Comparison of ENCODE assay signal across 8 cellular contexts in genomic region chr12:62260733-62261683, GRCh38. TPM values are rescaled to one million over a fixed set of nuclear protein-coding genes. Genes with fewer than 3 reads are reported as not detected.
A peak's percentile ranks its signal among the peaks of the same experiment; 100 is the strongest.
DNase-seq lines count a peak whose midpoint lies in the region; ATAC-seq and TF ChIP-seq lines count a peak whose summit lies in the region.

No MANE protein-coding gene starts in this region.

- peaks cover 55% of the 10 kb centered on the region for H3K4me1 Mint-ChIP-seq in activated CD4-positive, alpha-beta T cell treated with anti-CD3 and anti-CD28 coated beads, Interleukin-2, amount 10 ng/mL, durations not matched to agents 24 days and 14 days

- H3K4me3 Mint-ChIP-seq in activated CD4-positive, alpha-beta T cell treated with anti-CD3 and anti-CD28 coated beads, Interleukin-2, amount 10 ng/mL, durations not matched to agents 24 days and 14 days: peak overlapping the region; percentile 94

- H3K9me3 Mint-ChIP-seq in activated CD4-positive, alpha-beta T cell treated with anti-CD3 and anti-CD28 coated beads, Interleukin-2, amount 10 ng/mL, durations not matched to agents 24 days and 14 days: no peaks in the 10 kb centered on the region

- intact Hi-C loops in activated CD4-positive, alpha-beta T cell treated with anti-CD3 and anti-CD28 coated beads, Interleukin-2, amount 10 ng/mL, durations not matched to agents 24 days and 14 days (cut with micrococcal nuclease): loop anchor here (1.0 to 5.0 kb wide), 9 partner anchors 8 to 536 kb away; partner anchors contain the start of gene MON2
- intact Hi-C loops in lower lobe of right lung (cut with DNase I): no loop called here

- H3K9me3 ChIP-seq in ectodermal cell (ENCODE audit: control insufficient read depth, low read length) (no peaks in the 10 kb centered on the region), lower lobe of right lung (no peaks in the 10 kb centered on the region)

- no peaks in the 10 kb centered on the region for H3K36me3 ChIP-seq in ectodermal cell (ENCODE audit: control insufficient read depth, insufficient read depth, low read length)
- H3K36me3 ChIP-seq in lower lobe of right lung: no peaks in the 10 kb centered on the region

- WGBS in ectodermal cell, 2 experiments: 0 to 1% methylated on average over 23 to 24 of the region's 26 CpGs

- DNase-seq in NCI-H1436 treated with DMSO at 0.1 percent for 48 hours (lab: John Stamatoyannopoulos, UW) (peak; percentile 14), NCI-H1436 (lab: John Stamatoyannopoulos, UW) (no peak), NCI-H2029 treated with DMSO at 0.1 percent for 48 hours (lab: John Stamatoyannopoulos, UW) (peak; percentile 49), lower lobe of right lung (peak; percentile 63)
- peak; percentile 92 for DNase-seq in activated CD4-positive, alpha-beta T cell treated with anti-CD3 and anti-CD28 coated beads, Interleukin-2, amount 10 ng/mL, durations not matched to agents 24 days and 14 days
- peak; percentile 4 to 33 for DNase-seq in stimulated activated CD8-positive, alpha-beta memory T cell treated with anti-CD3 and anti-CD28 coated beads, Interleukin-2, amount 100 ng/mL, for 1 hour (ENCODE audit: low read depth in 2 of 2)

- peak overlapping the region; percentile 80 for H3K4me3 ChIP-seq in ectodermal cell (ENCODE audit: insufficient read depth, low read depth, low read length)
- peak overlapping the region; percentile 92 for H3K4me3 ChIP-seq in lower lobe of right lung

- H3K27me3 Mint-ChIP-seq in activated CD4-positive, alpha-beta T cell treated with anti-CD3 and anti-CD28 coated beads, Interleukin-2, amount 10 ng/mL, durations not matched to agents 24 days and 14 days: no peaks in the 10 kb centered on the region

- TF ChIP-seq CTCF in lower lobe of right lung (IDR thresholded peaks at IDR 0.05): no peak

- H3K27ac ChIP-seq in ectodermal cell (ENCODE audit: insufficient read depth, low read depth, low read length, poor library complexity, severe bottlenecking) (no peak overlapping the region), lower lobe of right lung (peak overlapping the region; percentile 95)

- H3K27me3 ChIP-seq in ectodermal cell (ENCODE audit: control insufficient read depth, insufficient read depth, low read length, poor library complexity, severe bottlenecking) (no peaks in the 10 kb centered on the region), lower lobe of right lung (ENCODE audit: low read depth) (no peaks in the 10 kb centered on the region)

- H3K4me1 ChIP-seq in ectodermal cell (ENCODE audit: control insufficient read depth, insufficient read depth, low read length) (peaks cover 7% of the 10 kb centered on the region), lower lobe of right lung (peaks cover 63% of the 10 kb centered on the region)

- H3K27ac Mint-ChIP-seq in activated CD4-positive, alpha-beta T cell treated with anti-CD3 and anti-CD28 coated beads, Interleukin-2, amount 10 ng/mL, durations not matched to agents 24 days and 14 days: peak overlapping the region; percentile 99

- peaks cover 24% of the 10 kb centered on the region for H3K36me3 Mint-ChIP-seq in activated CD4-positive, alpha-beta T cell treated with anti-CD3 and anti-CD28 coated beads, Interleukin-2, amount 10 ng/mL, durations not matched to agents 24 days and 14 days (ENCODE audit: low read depth)

- peak; percentile 46 for ATAC-seq in HG02763 (IDR thresholded peaks at IDR 0.05; ENCODE audit: unreplicated experiment)
- peak; percentile 65 for ATAC-seq in lower lobe of right lung

RNA-seq across cellular contexts. Expression of gene USP15, which starts 0.8 kb away (rescaled TPM):
- 102 and 112 TPM in 2 replicates for total RNA-seq in activated CD4-positive, alpha-beta T cell treated with anti-CD3 and anti-CD28 coated beads, Interleukin-2, amount 10 ng/mL, durations not matched to agents 24 days and 14 days
- polyA plus RNA-seq in ectodermal cell (2013, experiment 1 of 4): 30.4 TPM
- polyA plus RNA-seq in ectodermal cell (2013, experiment 2 of 4): 24.5 TPM
- polyA plus RNA-seq in ectodermal cell (2013, experiment 3 of 4): 23.4 TPM
- 21.6 TPM for polyA plus RNA-seq in ectodermal cell (2013, experiment 4 of 4)
- total RNA-seq in lower lobe of right lung: 91.9 TPM
